Comparison of ENCODE assay signal across 1 cellular context in the genomic region with DNA sequence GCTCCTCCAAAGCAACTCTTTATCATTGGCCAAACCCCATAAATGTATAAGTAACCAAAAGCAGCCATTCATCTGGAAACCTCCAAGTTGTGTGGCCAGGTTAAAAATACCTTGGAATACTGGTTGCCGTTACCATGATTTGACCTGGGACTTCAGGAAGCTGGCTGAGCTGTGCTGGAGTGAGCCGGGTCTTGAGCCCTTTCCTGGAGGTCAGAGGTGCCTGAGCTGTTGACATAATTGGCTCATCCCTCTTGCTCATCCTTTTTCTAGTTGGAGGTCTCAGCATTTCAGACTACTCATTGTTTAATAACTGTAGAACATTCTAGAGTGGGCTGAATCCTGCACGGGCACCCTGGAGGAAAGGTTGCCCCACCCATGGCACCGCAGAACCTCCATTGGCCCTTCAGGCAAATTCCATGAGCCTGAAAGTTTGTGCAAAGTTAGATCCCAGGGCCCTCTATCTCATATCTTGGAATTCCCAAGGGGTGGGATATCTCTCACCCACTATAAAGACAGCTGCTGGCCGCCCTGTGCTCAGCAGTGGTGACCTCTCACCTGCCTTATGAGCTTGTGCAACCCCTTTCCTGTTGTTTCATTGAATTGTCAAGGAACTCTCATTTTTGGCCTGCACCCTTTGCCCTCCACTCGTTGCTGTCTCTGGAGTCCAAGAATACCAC.
A peak's percentile ranks its signal among the peaks of the same experiment; 100 is the strongest.
TF ChIP-seq lines count a peak whose summit lies in the region.

No MANE protein-coding gene starts in this region.

TF ChIP-seq in HepG2, 621 proteins besides CTCF, POLR2A, EP300 and RAD21 (continued from another document and continues in another):
- TF ChIP-seq, protein P1, sequence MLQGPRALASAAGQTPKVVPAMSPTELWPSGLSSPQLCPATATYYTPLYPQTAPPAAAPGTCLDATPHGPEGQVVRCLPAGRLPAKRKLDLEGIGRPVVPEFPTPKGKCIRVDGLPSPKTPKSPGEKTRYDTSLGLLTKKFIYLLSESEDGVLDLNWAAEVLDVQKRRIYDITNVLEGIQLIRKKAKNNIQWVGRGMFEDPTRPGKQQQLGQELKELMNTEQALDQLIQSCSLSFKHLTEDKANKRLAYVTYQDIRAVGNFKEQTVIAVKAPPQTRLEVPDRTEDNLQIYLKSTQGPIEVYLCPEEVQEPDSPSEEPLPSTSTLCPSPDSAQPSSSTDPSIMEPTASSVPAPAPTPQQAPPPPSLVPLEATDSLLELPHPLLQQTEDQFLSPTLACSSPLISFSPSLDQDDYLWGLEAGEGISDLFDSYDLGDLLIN (CRISPR knock-in tag; IDR thresholded peaks at IDR 0.05; ENCODE audit: borderline replicate concordance), result no peak
- TF ChIP-seq, protein P2, sequence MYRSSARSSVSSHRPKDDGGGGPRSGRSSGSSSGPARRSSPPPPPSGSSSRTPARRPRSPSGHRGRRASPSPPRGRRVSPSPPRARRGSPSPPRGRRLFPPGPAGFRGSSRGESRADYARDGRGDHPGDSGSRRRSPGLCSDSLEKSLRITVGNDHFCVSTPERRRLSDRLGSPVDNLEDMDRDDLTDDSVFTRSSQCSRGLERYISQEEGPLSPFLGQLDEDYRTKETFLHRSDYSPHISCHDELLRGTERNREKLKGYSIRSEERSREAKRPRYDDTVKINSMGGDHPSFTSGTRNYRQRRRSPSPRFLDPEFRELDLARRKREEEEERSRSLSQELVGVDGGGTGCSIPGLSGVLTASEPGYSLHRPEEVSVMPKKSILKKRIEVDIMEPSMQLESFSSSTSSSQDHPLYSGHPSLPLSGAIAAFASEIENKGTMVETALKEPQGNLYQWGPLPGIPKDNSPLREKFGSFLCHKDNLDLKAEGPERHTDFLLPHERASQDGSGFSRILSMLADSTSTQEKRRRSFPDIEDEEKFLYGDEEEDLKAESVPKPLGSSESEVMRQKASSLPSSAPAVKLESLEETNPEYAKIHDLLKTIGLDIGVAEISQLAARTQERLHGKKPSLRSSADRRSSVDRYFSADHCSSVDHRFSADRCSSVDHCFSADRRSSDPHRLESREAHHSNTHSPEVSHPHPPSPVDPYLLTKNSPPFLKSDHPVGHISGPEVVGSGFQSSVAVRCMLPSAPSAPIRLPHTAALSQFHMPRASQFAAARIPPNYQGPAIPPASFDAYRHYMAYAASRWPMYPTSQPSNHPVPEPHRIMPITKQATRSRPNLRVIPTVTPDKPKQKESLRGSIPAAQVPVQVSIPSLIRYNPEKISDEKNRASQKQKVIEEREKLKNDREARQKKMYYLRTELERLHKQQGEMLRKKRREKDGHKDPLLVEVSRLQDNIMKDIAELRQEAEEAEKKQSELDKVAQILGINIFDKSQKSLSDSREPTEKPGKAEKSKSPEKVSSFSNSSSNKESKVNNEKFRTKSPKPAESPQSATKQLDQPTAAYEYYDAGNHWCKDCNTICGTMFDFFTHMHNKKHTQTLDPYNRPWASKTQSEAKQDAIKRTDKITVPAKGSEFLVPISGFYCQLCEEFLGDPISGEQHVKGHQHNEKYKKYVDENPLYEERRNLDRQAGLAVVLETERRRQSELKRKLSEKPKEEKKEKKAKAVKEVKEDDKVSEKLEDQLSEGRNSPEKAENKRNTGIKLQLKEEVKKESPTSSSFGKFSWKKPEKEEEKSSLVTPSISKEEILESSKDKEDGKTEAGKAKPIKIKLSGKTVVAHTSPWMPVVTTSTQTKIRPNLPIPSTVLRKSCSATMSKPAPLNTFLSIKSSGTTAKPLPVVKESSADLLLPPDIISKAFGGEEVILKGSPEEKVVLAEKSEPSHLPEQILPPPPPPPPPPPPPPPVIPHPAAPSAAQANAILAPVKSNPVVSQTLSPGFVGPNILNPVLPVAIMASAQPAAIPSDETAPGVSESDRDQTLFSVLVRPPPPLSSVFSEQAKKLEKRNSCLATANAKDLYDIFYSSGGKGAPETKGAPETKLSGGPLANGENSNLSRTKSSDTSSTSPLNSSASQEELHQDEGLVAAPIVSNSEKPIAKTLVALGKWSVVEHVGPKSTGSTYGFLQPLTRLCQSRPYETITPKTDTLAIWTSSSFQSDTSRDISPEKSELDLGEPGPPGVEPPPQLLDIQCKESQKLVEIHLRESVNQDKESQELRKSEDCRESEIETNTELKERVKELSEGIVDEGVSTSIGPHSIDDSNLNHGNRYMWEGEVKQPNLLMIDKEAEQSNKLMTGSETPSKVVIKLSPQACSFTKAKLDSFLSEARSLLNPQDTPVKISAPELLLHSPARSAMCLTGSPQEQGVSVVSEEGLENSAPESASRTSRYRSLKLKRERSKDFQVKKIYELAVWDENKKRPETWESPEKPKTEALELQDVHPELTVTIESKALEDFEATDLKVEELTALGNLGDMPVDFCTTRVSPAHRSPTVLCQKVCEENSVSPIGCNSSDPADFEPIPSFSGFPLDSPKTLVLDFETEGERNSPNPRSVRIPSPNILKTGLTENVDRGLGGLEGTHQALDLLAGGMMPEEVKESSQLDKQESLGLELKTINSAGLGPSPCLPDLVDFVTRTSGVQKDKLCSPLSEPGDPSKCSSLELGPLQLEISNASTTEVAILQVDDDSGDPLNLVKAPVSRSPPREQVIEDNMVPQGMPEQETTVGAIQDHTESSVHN (CRISPR knock-in tag; IDR thresholded peaks at IDR 0.05), result no peak
- no peak for TF ChIP-seq ZNF558 (CRISPR knock-in tag; IDR thresholded peaks at IDR 0.05; ENCODE audit: borderline replicate concordance)
- TF ChIP-seq ZNF772 (CRISPR knock-in tag; IDR thresholded peaks at IDR 0.05), result no peak
- TF ChIP-seq ZNF713 (CRISPR knock-in tag; IDR thresholded peaks at IDR 0.05), result no peak
- TF ChIP-seq, protein P3, sequence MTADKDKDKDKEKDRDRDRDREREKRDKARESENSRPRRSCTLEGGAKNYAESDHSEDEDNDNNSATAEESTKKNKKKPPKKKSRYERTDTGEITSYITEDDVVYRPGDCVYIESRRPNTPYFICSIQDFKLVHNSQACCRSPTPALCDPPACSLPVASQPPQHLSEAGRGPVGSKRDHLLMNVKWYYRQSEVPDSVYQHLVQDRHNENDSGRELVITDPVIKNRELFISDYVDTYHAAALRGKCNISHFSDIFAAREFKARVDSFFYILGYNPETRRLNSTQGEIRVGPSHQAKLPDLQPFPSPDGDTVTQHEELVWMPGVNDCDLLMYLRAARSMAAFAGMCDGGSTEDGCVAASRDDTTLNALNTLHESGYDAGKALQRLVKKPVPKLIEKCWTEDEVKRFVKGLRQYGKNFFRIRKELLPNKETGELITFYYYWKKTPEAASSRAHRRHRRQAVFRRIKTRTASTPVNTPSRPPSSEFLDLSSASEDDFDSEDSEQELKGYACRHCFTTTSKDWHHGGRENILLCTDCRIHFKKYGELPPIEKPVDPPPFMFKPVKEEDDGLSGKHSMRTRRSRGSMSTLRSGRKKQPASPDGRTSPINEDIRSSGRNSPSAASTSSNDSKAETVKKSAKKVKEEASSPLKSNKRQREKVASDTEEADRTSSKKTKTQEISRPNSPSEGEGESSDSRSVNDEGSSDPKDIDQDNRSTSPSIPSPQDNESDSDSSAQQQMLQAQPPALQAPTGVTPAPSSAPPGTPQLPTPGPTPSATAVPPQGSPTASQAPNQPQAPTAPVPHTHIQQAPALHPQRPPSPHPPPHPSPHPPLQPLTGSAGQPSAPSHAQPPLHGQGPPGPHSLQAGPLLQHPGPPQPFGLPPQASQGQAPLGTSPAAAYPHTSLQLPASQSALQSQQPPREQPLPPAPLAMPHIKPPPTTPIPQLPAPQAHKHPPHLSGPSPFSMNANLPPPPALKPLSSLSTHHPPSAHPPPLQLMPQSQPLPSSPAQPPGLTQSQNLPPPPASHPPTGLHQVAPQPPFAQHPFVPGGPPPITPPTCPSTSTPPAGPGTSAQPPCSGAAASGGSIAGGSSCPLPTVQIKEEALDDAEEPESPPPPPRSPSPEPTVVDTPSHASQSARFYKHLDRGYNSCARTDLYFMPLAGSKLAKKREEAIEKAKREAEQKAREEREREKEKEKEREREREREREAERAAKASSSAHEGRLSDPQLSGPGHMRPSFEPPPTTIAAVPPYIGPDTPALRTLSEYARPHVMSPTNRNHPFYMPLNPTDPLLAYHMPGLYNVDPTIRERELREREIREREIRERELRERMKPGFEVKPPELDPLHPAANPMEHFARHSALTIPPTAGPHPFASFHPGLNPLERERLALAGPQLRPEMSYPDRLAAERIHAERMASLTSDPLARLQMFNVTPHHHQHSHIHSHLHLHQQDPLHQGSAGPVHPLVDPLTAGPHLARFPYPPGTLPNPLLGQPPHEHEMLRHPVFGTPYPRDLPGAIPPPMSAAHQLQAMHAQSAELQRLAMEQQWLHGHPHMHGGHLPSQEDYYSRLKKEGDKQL (CRISPR knock-in tag; IDR thresholded peaks at IDR 0.05; ENCODE audit: low read depth), result no peak
- TF ChIP-seq HHEX (CRISPR knock-in tag; IDR thresholded peaks at IDR 0.05), result no peak
- TF ChIP-seq TCF7 (IDR thresholded peaks at IDR 0.05; ENCODE audit: low read depth), result no peak
- TF ChIP-seq, protein P4, sequence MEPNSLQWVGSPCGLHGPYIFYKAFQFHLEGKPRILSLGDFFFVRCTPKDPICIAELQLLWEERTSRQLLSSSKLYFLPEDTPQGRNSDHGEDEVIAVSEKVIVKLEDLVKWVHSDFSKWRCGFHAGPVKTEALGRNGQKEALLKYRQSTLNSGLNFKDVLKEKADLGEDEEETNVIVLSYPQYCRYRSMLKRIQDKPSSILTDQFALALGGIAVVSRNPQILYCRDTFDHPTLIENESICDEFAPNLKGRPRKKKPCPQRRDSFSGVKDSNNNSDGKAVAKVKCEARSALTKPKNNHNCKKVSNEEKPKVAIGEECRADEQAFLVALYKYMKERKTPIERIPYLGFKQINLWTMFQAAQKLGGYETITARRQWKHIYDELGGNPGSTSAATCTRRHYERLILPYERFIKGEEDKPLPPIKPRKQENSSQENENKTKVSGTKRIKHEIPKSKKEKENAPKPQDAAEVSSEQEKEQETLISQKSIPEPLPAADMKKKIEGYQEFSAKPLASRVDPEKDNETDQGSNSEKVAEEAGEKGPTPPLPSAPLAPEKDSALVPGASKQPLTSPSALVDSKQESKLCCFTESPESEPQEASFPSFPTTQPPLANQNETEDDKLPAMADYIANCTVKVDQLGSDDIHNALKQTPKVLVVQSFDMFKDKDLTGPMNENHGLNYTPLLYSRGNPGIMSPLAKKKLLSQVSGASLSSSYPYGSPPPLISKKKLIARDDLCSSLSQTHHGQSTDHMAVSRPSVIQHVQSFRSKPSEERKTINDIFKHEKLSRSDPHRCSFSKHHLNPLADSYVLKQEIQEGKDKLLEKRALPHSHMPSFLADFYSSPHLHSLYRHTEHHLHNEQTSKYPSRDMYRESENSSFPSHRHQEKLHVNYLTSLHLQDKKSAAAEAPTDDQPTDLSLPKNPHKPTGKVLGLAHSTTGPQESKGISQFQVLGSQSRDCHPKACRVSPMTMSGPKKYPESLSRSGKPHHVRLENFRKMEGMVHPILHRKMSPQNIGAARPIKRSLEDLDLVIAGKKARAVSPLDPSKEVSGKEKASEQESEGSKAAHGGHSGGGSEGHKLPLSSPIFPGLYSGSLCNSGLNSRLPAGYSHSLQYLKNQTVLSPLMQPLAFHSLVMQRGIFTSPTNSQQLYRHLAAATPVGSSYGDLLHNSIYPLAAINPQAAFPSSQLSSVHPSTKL (CRISPR knock-in tag; IDR thresholded peaks at IDR 0.05), result no peak
- TF ChIP-seq, protein P5, sequence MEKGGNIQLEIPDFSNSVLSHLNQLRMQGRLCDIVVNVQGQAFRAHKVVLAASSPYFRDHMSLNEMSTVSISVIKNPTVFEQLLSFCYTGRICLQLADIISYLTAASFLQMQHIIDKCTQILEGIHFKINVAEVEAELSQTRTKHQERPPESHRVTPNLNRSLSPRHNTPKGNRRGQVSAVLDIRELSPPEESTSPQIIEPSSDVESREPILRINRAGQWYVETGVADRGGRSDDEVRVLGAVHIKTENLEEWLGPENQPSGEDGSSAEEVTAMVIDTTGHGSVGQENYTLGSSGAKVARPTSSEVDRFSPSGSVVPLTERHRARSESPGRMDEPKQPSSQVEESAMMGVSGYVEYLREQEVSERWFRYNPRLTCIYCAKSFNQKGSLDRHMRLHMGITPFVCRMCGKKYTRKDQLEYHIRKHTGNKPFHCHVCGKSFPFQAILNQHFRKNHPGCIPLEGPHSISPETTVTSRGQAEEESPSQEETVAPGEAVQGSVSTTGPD (CRISPR knock-in tag; IDR thresholded peaks at IDR 0.05), result no peak
- no peak for TF ChIP-seq HMG20A (CRISPR knock-in tag; IDR thresholded peaks at IDR 0.05; ENCODE audit: borderline replicate concordance)
- TF ChIP-seq MTF2 (CRISPR knock-in tag; IDR thresholded peaks at IDR 0.05; ENCODE audit: borderline replicate concordance), result no peak
- TF ChIP-seq ZNF20 (CRISPR knock-in tag; IDR thresholded peaks at IDR 0.05), result no peak
- TF ChIP-seq CBX1 (IDR thresholded peaks at IDR 0.05; ENCODE audit: low read depth), result no peak
- no peak for TF ChIP-seq ZNF136 (CRISPR knock-in tag; IDR thresholded peaks at IDR 0.05; ENCODE audit: low read depth)
- TF ChIP-seq KAT7 (CRISPR knock-in tag; IDR thresholded peaks at IDR 0.05; ENCODE audit: borderline replicate concordance), result no peak
- no peak for TF ChIP-seq ZNF180 (CRISPR knock-in tag; IDR thresholded peaks at IDR 0.05; ENCODE audit: borderline replicate concordance, low read depth)
- TF ChIP-seq GATA4 (IDR thresholded peaks at IDR 0.05; ENCODE audit: borderline replicate concordance, low read depth), result no peak
- TF ChIP-seq, protein P6, sequence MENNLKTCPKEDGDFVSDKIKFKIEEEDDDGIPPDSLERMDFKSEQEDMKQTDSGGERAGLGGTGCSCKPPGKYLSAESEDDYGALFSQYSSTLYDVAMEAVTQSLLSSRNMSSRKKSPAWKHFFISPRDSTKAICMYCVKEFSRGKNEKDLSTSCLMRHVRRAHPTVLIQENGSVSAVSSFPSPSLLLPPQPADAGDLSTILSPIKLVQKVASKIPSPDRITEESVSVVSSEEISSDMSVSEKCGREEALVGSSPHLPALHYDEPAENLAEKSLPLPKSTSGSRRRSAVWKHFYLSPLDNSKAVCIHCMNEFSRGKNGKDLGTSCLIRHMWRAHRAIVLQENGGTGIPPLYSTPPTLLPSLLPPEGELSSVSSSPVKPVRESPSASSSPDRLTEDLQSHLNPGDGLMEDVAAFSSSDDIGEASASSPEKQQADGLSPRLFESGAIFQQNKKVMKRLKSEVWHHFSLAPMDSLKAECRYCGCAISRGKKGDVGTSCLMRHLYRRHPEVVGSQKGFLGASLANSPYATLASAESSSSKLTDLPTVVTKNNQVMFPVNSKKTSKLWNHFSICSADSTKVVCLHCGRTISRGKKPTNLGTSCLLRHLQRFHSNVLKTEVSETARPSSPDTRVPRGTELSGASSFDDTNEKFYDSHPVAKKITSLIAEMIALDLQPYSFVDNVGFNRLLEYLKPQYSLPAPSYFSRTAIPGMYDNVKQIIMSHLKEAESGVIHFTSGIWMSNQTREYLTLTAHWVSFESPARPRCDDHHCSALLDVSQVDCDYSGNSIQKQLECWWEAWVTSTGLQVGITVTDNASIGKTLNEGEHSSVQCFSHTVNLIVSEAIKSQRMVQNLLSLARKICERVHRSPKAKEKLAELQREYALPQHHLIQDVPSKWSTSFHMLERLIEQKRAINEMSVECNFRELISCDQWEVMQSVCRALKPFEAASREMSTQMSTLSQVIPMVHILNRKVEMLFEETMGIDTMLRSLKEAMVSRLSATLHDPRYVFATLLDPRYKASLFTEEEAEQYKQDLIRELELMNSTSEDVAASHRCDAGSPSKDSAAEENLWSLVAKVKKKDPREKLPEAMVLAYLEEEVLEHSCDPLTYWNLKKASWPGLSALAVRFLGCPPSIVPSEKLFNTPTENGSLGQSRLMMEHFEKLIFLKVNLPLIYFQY (CRISPR knock-in tag; IDR thresholded peaks at IDR 0.05; ENCODE audit: borderline replicate concordance), result no peak
- TF ChIP-seq ZNF839 (CRISPR knock-in tag; IDR thresholded peaks at IDR 0.05; ENCODE audit: borderline replicate concordance), result no peak
- TF ChIP-seq ZNF883 (CRISPR knock-in tag; IDR thresholded peaks at IDR 0.05; ENCODE audit: not compliant biosample characterization), result no peak
- TF ChIP-seq NCOA5 (CRISPR knock-in tag; IDR thresholded peaks at IDR 0.05), result no peak
- no peak for TF ChIP-seq PRMT3 (CRISPR knock-in tag; IDR thresholded peaks at IDR 0.05; ENCODE audit: borderline replicate concordance, low read depth)
- TF ChIP-seq HOXA7 (CRISPR knock-in tag; IDR thresholded peaks at IDR 0.05), result no peak
- no peak for TF ChIP-seq CBX5 (CRISPR knock-in tag; IDR thresholded peaks at IDR 0.05; ENCODE audit: borderline replicate concordance)
- TF ChIP-seq NCOA1 (CRISPR knock-in tag; IDR thresholded peaks at IDR 0.05), result 0 out of 2 replicates have a peak, but pooled peaks have one; percentile 20
